In genomic region chr5:43482490-43483064, GRCh38 we compare ENCODE assay signal across 1 cellular context.
TF ChIP-seq lines count a peak whose summit lies in the region.

No MANE protein-coding gene starts in this region.

TF ChIP-seq in SK-N-SH, 30 proteins besides CTCF, POLR2A, EP300 and RAD21 (continued from another document):
- TF ChIP-seq ZBTB33 (IDR thresholded peaks at IDR 0.05; ENCODE audit: borderline replicate concordance, low read depth), result no peak
- TF ChIP-seq NFIC (IDR thresholded peaks at IDR 0.05; ENCODE audit: borderline replicate concordance), result no peak
- no peak for TF ChIP-seq PBX3 (IDR thresholded peaks at IDR 0.05)
- no peak for TF ChIP-seq TAF1 (IDR thresholded peaks at IDR 0.05; ENCODE audit: borderline replicate concordance, low read depth, low read length)
- TF ChIP-seq JUND (IDR thresholded peaks at IDR 0.05), result no peak
- no peak for TF ChIP-seq MEF2A (IDR thresholded peaks at IDR 0.05; ENCODE audit: borderline replicate concordance, low read depth)
- no peak for TF ChIP-seq EZH2phosphoT487 (IDR thresholded peaks at IDR 0.05; ENCODE audit: borderline replicate concordance, low read depth)
- no peak for TF ChIP-seq USF2 (IDR thresholded peaks at IDR 0.05; ENCODE audit: borderline replicate concordance, low read depth, low read length)
- no peak for TF ChIP-seq IRF3 (IDR thresholded peaks at IDR 0.05; ENCODE audit: low read depth, low read length)
- no peak for TF ChIP-seq RXRA (IDR thresholded peaks at IDR 0.05; ENCODE audit: borderline replicate concordance, low read depth)
- no peak for TF ChIP-seq RCOR1 (IDR thresholded peaks at IDR 0.05; ENCODE audit: low read length)
TF ChIP-seq in SK-N-SH: peak in this region for 0.
